Comparison of ENCODE assay signal across 1 cellular context in genomic region chr11:69567951-69568808, GRCh38.
A peak's percentile ranks its signal among the peaks of the same experiment; 100 is the strongest.
TF ChIP-seq lines count a peak whose summit lies in the region.

No MANE protein-coding gene starts in this region.

TF ChIP-seq in HepG2, 621 proteins besides CTCF, POLR2A, EP300 and RAD21 (continued from another document and continues in another):
- TF ChIP-seq, protein P1, sequence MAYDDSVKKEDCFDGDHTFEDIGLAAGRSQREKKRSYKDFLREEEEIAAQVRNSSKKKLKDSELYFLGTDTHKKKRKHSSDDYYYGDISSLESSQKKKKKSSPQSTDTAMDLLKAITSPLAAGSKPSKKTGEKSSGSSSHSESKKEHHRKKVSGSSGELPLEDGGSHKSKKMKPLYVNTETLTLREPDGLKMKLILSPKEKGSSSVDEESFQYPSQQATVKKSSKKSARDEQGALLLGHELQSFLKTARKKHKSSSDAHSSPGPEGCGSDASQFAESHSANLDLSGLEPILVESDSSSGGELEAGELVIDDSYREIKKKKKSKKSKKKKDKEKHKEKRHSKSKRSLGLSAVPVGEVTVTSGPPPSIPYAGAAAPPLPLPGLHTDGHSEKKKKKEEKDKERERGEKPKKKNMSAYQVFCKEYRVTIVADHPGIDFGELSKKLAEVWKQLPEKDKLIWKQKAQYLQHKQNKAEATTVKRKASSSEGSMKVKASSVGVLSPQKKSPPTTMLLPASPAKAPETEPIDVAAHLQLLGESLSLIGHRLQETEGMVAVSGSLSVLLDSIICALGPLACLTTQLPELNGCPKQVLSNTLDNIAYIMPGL (CRISPR knock-in tag; IDR thresholded peaks at IDR 0.05; ENCODE audit: borderline replicate concordance in 1 of 2, low read depth in 1 of 2), result no peak
- TF ChIP-seq AGO1 (IDR thresholded peaks at IDR 0.05; ENCODE audit: low read depth, low read length, poor library complexity, severe bottlenecking) (no peak), NFE2L2 (IDR thresholded peaks at IDR 0.05; ENCODE audit: low read length) (no peak), CEBPB (IDR thresholded peaks at IDR 0.05; ENCODE audit: borderline replicate concordance, low read depth, low read length) (peak; percentile 48; the same call in 1 of the 2 replicates), ZNF446 (CRISPR knock-in tag; IDR thresholded peaks at IDR 0.05) (no peak), ZFY (CRISPR knock-in tag; IDR thresholded peaks at IDR 0.05) (peak; percentile 54; the same call in 1 of the 2 replicates), ZNF75D (CRISPR knock-in tag; IDR thresholded peaks at IDR 0.05; ENCODE audit: borderline replicate concordance) (no peak), KMT2A (CRISPR knock-in tag; IDR thresholded peaks at IDR 0.05) (no peak), PTBP1 (IDR thresholded peaks at IDR 0.05; ENCODE audit: low read depth, low read length, poor library complexity, severe bottlenecking) (no peak), GTF3A (CRISPR knock-in tag; conservative IDR thresholded peaks at IDR 0.05) (no peak), PLRG1 (conservative IDR thresholded peaks at IDR 0.05) (no peak), ZNF672 (CRISPR knock-in tag; IDR thresholded peaks at IDR 0.05) (no peak), ZNF180 (CRISPR knock-in tag; IDR thresholded peaks at IDR 0.05; ENCODE audit: borderline replicate concordance, low read depth) (no peak), PBX2 (CRISPR knock-in tag; IDR thresholded peaks at IDR 0.05) (no peak), TFAP4 (IDR thresholded peaks at IDR 0.05; ENCODE audit: borderline replicate concordance, low read depth) (peak; percentile 56; the same call in 1 of the 2 replicates), ZNF282 (IDR thresholded peaks at IDR 0.05; ENCODE audit: partially characterized antibody) (no peak), ZNF251 (CRISPR knock-in tag; IDR thresholded peaks at IDR 0.05) (no peak), ZBTB20 (CRISPR knock-in tag; IDR thresholded peaks at IDR 0.05; ENCODE audit: borderline replicate concordance, low read depth) (peak; percentile 53; the same call in 1 of the 2 replicates), RERE (CRISPR knock-in tag; IDR thresholded peaks at IDR 0.05; ENCODE audit: low read depth) (no peak; the same call in 1 of the 2 replicates), SSRP1 (CRISPR knock-in tag; IDR thresholded peaks at IDR 0.05) (no peak), GRHL1 (CRISPR knock-in tag; conservative IDR thresholded peaks at IDR 0.05) (no peak), PRMT3 (CRISPR knock-in tag; IDR thresholded peaks at IDR 0.05; ENCODE audit: borderline replicate concordance, low read depth) (no peak), SRY (CRISPR knock-in tag; IDR thresholded peaks at IDR 0.05) (no peak), ZNF441 (CRISPR knock-in tag; IDR thresholded peaks at IDR 0.05; ENCODE audit: borderline replicate concordance) (no peak), MNT (IDR thresholded peaks at IDR 0.05) (no peak), NR2C2 (CRISPR knock-in tag; IDR thresholded peaks at IDR 0.05; ENCODE audit: borderline replicate concordance) (peak; percentile 46; the same call in 1 of the 2 replicates), ZNF143 (CRISPR knock-in tag; IDR thresholded peaks at IDR 0.05) (no peak), ZFP36L1 (CRISPR knock-in tag; IDR thresholded peaks at IDR 0.05) (no peak), SMAD9 (CRISPR knock-in tag; IDR thresholded peaks at IDR 0.05) (no peak), YEATS4 (CRISPR knock-in tag; IDR thresholded peaks at IDR 0.05; ENCODE audit: borderline replicate concordance) (no peak), ZNF792 (CRISPR knock-in tag; IDR thresholded peaks at IDR 0.05) (no peak), NFRKB (IDR thresholded peaks at IDR 0.05) (no peak), TAF15 (IDR thresholded peaks at IDR 0.05; ENCODE audit: low read depth, low read length, poor library complexity, severe bottlenecking) (no peak)
- TF ChIP-seq, protein P2, sequence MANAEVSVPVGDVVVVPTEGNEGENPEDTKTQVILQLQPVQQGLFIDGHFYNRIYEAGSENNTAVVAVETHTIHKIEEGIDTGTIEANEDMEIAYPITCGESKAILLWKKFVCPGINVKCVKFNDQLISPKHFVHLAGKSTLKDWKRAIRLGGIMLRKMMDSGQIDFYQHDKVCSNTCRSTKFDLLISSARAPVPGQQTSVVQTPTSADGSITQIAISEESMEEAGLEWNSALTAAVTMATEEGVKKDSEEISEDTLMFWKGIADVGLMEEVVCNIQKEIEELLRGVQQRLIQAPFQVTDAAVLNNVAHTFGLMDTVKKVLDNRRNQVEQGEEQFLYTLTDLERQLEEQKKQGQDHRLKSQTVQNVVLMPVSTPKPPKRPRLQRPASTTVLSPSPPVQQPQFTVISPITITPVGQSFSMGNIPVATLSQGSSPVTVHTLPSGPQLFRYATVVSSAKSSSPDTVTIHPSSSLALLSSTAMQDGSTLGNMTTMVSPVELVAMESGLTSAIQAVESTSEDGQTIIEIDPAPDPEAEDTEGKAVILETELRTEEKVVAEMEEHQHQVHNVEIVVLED (CRISPR knock-in tag; IDR thresholded peaks at IDR 0.05; ENCODE audit: borderline replicate concordance), result no peak
- TF ChIP-seq, protein P3, sequence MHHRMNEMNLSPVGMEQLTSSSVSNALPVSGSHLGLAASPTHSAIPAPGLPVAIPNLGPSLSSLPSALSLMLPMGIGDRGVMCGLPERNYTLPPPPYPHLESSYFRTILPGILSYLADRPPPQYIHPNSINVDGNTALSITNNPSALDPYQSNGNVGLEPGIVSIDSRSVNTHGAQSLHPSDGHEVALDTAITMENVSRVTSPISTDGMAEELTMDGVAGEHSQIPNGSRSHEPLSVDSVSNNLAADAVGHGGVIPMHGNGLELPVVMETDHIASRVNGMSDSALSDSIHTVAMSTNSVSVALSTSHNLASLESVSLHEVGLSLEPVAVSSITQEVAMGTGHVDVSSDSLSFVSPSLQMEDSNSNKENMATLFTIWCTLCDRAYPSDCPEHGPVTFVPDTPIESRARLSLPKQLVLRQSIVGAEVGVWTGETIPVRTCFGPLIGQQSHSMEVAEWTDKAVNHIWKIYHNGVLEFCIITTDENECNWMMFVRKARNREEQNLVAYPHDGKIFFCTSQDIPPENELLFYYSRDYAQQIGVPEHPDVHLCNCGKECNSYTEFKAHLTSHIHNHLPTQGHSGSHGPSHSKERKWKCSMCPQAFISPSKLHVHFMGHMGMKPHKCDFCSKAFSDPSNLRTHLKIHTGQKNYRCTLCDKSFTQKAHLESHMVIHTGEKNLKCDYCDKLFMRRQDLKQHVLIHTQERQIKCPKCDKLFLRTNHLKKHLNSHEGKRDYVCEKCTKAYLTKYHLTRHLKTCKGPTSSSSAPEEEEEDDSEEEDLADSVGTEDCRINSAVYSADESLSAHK (CRISPR knock-in tag; IDR thresholded peaks at IDR 0.05; ENCODE audit: borderline replicate concordance), result no peak
- TF ChIP-seq, protein P4, sequence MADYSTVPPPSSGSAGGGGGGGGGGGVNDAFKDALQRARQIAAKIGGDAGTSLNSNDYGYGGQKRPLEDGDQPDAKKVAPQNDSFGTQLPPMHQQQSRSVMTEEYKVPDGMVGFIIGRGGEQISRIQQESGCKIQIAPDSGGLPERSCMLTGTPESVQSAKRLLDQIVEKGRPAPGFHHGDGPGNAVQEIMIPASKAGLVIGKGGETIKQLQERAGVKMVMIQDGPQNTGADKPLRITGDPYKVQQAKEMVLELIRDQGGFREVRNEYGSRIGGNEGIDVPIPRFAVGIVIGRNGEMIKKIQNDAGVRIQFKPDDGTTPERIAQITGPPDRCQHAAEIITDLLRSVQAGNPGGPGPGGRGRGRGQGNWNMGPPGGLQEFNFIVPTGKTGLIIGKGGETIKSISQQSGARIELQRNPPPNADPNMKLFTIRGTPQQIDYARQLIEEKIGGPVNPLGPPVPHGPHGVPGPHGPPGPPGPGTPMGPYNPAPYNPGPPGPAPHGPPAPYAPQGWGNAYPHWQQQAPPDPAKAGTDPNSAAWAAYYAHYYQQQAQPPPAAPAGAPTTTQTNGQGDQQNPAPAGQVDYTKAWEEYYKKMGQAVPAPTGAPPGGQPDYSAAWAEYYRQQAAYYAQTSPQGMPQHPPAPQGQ (CRISPR knock-in tag; IDR thresholded peaks at IDR 0.05; ENCODE audit: borderline replicate concordance), result no peak
- TF ChIP-seq, protein P5, sequence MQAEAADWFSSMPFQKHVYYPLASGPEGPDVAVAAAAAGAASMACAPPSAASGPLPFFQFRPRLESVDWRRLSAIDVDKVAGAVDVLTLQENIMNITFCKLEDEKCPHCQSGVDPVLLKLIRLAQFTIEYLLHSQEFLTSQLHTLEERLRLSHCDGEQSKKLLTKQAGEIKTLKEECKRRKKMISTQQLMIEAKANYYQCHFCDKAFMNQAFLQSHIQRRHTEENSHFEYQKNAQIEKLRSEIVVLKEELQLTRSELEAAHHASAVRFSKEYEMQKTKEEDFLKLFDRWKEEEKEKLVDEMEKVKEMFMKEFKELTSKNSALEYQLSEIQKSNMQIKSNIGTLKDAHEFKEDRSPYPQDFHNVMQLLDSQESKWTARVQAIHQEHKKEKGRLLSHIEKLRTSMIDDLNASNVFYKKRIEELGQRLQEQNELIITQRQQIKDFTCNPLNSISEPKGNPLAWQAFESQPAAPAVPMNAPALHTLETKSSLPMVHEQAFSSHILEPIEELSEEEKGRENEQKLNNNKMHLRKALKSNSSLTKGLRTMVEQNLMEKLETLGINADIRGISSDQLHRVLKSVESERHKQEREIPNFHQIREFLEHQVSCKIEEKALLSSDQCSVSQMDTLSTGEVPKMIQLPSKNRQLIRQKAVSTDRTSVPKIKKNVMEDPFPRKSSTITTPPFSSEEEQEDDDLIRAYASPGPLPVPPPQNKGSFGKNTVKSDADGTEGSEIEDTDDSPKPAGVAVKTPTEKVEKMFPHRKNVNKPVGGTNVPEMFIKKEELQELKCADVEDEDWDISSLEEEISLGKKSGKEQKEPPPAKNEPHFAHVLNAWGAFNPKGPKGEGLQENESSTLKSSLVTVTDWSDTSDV (CRISPR knock-in tag; IDR thresholded peaks at IDR 0.05), result no peak
